ENCODE assay signal across 8 cellular contexts in the genomic region with DNA sequence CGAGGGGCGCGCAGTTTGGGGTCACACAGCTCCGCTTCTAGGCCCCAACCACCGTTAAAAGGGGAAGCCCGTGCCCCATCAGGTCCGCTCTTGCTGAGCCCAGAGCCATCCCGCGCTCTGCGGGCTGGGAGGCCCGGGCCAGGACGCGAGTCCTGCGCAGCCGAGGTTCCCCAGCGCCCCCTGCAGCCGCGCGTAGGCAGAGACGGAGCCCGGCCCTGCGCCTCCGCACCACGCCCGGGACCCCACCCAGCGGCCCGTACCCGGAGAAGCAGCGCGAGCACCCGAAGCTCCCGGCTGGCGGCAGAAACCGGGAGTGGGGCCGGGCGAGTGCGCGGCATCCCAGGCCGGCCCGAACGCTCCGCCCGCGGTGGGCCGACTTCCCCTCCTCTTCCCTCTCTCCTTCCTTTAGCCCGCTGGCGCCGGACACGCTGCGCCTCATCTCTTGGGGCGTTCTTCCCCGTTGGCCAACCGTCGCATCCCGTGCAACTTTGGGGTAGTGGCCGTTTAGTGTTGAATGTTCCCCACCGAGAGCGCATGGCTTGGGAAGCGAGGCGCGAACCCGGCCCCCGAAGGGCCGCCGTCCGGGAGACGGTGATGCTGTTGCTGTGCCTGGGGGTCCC. TPM values are rescaled to one million over a fixed set of nuclear protein-coding genes. Genes with fewer than 3 reads are reported as not detected.
A peak's percentile ranks its signal among the peaks of the same experiment; 100 is the strongest.
DNase-seq lines count a peak whose midpoint lies in the region; ATAC-seq and TF ChIP-seq lines count a peak whose summit lies in the region.

Gene ITGA4 (plus strand): TSS at position 266 of the 620 bp plus-strand sequence. CDS start 269 bp downstream, at position 535.

- peak within 1 kb of the TSS; percentile 64 for H3K4me3 Mint-ChIP-seq in endodermal cell

- H3K27ac ChIP-seq in endodermal cell (ENCODE audit: low read depth, low read length) (no peak within 1 kb of the TSS), mucosa of rectum (ENCODE audit: low read depth in 2 of 2, low read length in 2 of 2) (peak within 1 kb of the TSS; percentile 83 to 88)

- H3K27me3 ChIP-seq in endodermal cell (ENCODE audit: control insufficient read depth, insufficient read depth, low read length, poor library complexity, severe bottlenecking) (peaks cover 67% of the 10 kb centered on the region), mucosa of rectum (ENCODE audit: control insufficient read depth in 2 of 2, insufficient read depth in 2 of 2, low read length in 2 of 2) (peaks cover 3 to 14% of the 10 kb centered on the region in 2 donors)

- peaks cover 5% of the 10 kb centered on the region for H3K4me1 Mint-ChIP-seq in endodermal cell

- ATAC-seq in HG02884 (IDR thresholded peaks at IDR 0.05; ENCODE audit: unreplicated experiment), result peak; percentile 58

- no peaks in the 10 kb centered on the region for H3K36me3 Mint-ChIP-seq in endodermal cell (ENCODE audit: low read depth)

- H3K9ac ChIP-seq in endodermal cell (ENCODE audit: extremely low read depth, low read length, poor library complexity, severe bottlenecking) (no peak within 1 kb of the TSS), mucosa of rectum (ENCODE audit: low read depth in 1 of 2, low read length in 2 of 2) (peak within 1 kb of the TSS; percentile 68 to 82)

- 0 to 1% methylated on average over 9 to 67 of the region's 67 CpGs for WGBS in endodermal cell (ENCODE audit: insufficient coverage in 1 of 2, insufficient read length in 1 of 2), 2 experiments

- peak; percentile 92 for TF ChIP-seq CTCF in endodermal cell (conservative IDR thresholded peaks at IDR 0.05)

- peaks cover 69% of the 10 kb centered on the region for H3K27me3 Mint-ChIP-seq in endodermal cell (ENCODE audit: insufficient read depth)

- no peak within 1 kb of the TSS for H3K27ac Mint-ChIP-seq in endodermal cell

- H3K4me3 ChIP-seq in endodermal cell (ENCODE audit: low read length) (peak within 1 kb of the TSS; percentile 80), mucosa of rectum (ENCODE audit: low read length in 2 of 2) (peak within 1 kb of the TSS; percentile 76 to 82)

- H3K9me3 Mint-ChIP-seq in endodermal cell, result no peaks in the 10 kb centered on the region

- H3K36me3 ChIP-seq in endodermal cell (ENCODE audit: control insufficient read depth, insufficient read depth, low read length) (no peaks in the 10 kb centered on the region), mucosa of rectum (ENCODE audit: control insufficient read depth in 2 of 2, insufficient read depth in 2 of 2, low read length in 2 of 2) (no peaks in the 10 kb centered on the region)

- no peaks in the 10 kb centered on the region for H3K4me1 ChIP-seq in endodermal cell (ENCODE audit: control insufficient read depth, insufficient read depth, low read length)
- H3K4me1 ChIP-seq in mucosa of rectum (ENCODE audit: control insufficient read depth in 2 of 2, insufficient read depth in 2 of 2, low read length in 2 of 2), result peaks cover under 1 to 6% of the 10 kb centered on the region in 2 donors

- DNase-seq in NCI-H524 (lab: John Stamatoyannopoulos, UW) (peak; percentile 50 to 81), NCI-H524 treated with DMSO at 0.1 percent for 48 hours (lab: John Stamatoyannopoulos, UW) (no peak), NCI-H510A (lab: John Stamatoyannopoulos, UW) (peak; percentile 71), endodermal cell (peak; percentile 93)
- DNase-seq in activated CD8-positive, alpha-beta memory T cell treated with anti-CD3 and anti-CD28 coated beads for 1 hour (ENCODE audit: extremely low read depth in 1 of 2, low read depth in 1 of 2), result peak; percentile 65 to 75
- DNase-seq in stimulated activated CD8-positive, alpha-beta memory T cell treated with anti-CD3 and anti-CD28 coated beads, Interleukin-7, amount 100 ng/mL, for 1 hour (ENCODE audit: low read depth in 2 of 2), result peak; percentile 71 to 73

- no peaks in the 10 kb centered on the region for H3K9me3 ChIP-seq in endodermal cell (ENCODE audit: control insufficient read depth, low read length)
- H3K9me3 ChIP-seq in mucosa of rectum (ENCODE audit: control insufficient read depth in 2 of 2, low read length in 2 of 2), result no peaks in the 10 kb centered on the region

RNA-seq across cellular contexts. Expression of gene ITGA4, which starts in this region (rescaled TPM):
- total RNA-seq in endodermal cell, result 1 to 10 TPM; 1.3 to 2.4 TPM
- 6.3 TPM for polyA plus RNA-seq in endodermal cell (2013, experiment 1 of 2)
- polyA plus RNA-seq in endodermal cell (2013, experiment 2 of 2), result 7.1 TPM
